In the genomic region with DNA sequence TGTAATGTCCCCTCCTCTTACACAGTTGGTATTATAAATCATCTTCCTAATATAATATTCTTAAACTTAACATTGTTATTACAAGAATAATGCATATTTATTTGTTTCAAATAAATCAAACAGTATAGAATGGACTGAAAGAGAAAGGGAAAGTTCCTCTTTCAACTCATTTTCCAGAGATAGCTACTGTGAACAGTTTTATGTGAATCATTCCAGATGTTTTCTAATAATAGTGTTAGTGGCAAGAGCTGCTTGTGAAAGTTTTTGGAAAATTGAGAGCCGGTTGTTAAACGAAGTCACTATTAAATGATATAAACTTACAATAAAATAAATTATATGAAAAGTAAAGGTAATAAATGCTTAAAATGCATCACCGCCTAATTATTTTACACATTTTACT, we compare ENCODE assay signal across 11 cellular contexts. TPM values are rescaled to one million over a fixed set of nuclear protein-coding genes. Genes with fewer than 3 reads are reported as not detected.
DNase-seq lines count a peak whose midpoint lies in the region; ATAC-seq and TF ChIP-seq lines count a peak whose summit lies in the region.
"Had no signal": no experiment of that assay in that cellular context is flagged by ENCODE, and none has a peak within 500 bp of the region (broad histone marks: within the 10 kb centered on the region; RNA-seq: fewer than 3 reads in every experiment).

No MANE protein-coding gene starts in this region.

- intact Hi-C loops in Calu3 (cut with micrococcal nuclease; ENCODE audit: unreplicated experiment), result loop anchor here (5.0 kb wide), 2 partner anchors 233 to 408 kb away; no protein-coding TSS in a partner anchor
- intact Hi-C loops in PC-3 (cut with micrococcal nuclease), result loop anchor here (2.0 to 5.0 kb wide), 3 partner anchors 13 to 233 kb away; no protein-coding TSS in a partner anchor

- no peaks in the 10 kb centered on the region for H4K20me1 ChIP-seq in PC-3 (ENCODE audit: low read length)

- peaks cover 4% of the 10 kb centered on the region for H3F3A ChIP-seq in PC-3 (ENCODE audit: low read length, unreplicated experiment)

- H3K27ac Mint-ChIP-seq in Calu3 (ENCODE audit: unreplicated experiment) (peak overlapping the region; percentile 95), progenitor cell of endocrine pancreas (peak overlapping the region; percentile 94)

- POLR2A ChIA-PET in PC-3 (lab: Charles Lee; ENCODE audit: unreplicated experiment), result no interaction called here

- H2AFZ ChIP-seq in PC-3 (ENCODE audit: low read length), result no peak overlapping the region

- H3K9me3 Mint-ChIP-seq in Calu3 (ENCODE audit: low read depth, unreplicated experiment), result peaks cover 9% of the 10 kb centered on the region
- peaks cover 32% of the 10 kb centered on the region for H3K9me3 Mint-ChIP-seq in progenitor cell of endocrine pancreas (ENCODE audit: low read depth)

- H3K27me3 Mint-ChIP-seq in Calu3 (ENCODE audit: unreplicated experiment) (no peaks in the 10 kb centered on the region), progenitor cell of endocrine pancreas (no peaks in the 10 kb centered on the region)

- H3K4me1 Mint-ChIP-seq in Calu3 (ENCODE audit: low read depth, unreplicated experiment) (peaks cover 49% of the 10 kb centered on the region), progenitor cell of endocrine pancreas (ENCODE audit: low read depth) (peaks cover 23% of the 10 kb centered on the region)

- CTCF ChIA-PET in Calu3 (lab: Charles Lee), result interaction anchor here (0.5 to 0.8 kb wide), 3 partner anchors 8 to 93 kb away, joined by 3 to 5 read pairs (median 3); no protein-coding TSS in a partner anchor
- CTCF ChIA-PET in PC-3 (lab: Charles Lee), result no interaction called here

- H3K4me3 ChIP-seq in PC-3 (ENCODE audit: low read length), result no peak overlapping the region

- peaks cover 43% of the 10 kb centered on the region for H3K36me3 Mint-ChIP-seq in Calu3 (ENCODE audit: insufficient read depth, unreplicated experiment)
- peaks cover 3% of the 10 kb centered on the region for H3K36me3 Mint-ChIP-seq in progenitor cell of endocrine pancreas (ENCODE audit: insufficient read depth)

- no peaks in the 10 kb centered on the region for H3K36me3 ChIP-seq in PC-3 (ENCODE audit: low read depth, low read length)

- no peak overlapping the region for H3K4me3 Mint-ChIP-seq in Calu3 (ENCODE audit: low read depth, unreplicated experiment)
- H3K4me3 Mint-ChIP-seq in progenitor cell of endocrine pancreas (ENCODE audit: low read depth), result no peak overlapping the region

- BruUV-seq in Calu3 (replicated peaks; lab: Mats Ljungman, UMichigan) (no TSS peak), PC-3 (replicated peaks; lab: Mats Ljungman, UMichigan) (no TSS peak)

- H3K9me2 ChIP-seq in PC-3 (replicated peaks; ENCODE audit: low read length), result no peaks in the 10 kb centered on the region

- no peak for ATAC-seq in PC-3
- no peak for ATAC-seq in GM19455 (IDR thresholded peaks at IDR 0.05; ENCODE audit: unreplicated experiment)

- peaks cover 43% of the 10 kb centered on the region for H3K4me1 ChIP-seq in PC-3 (ENCODE audit: insufficient read depth, low read length)

- DNase-seq in Calu3 (no peak), PC-3 (no peak), epithelial cell of prostate (ENCODE audit: low read depth, low spot score) (no peak), progenitor cell of endocrine pancreas (ENCODE audit: low spot score, unreplicated experiment) (no peak), T-helper 9 cell (no peak), NCI-H1930 (lab: John Stamatoyannopoulos, UW) (no peak), A172 (ENCODE audit: low spot score) (no peak)
- DNase-seq: C1 segment of cervical spinal cord had no signal

- H3K9me3 ChIP-seq in PC-3 (ENCODE audit: low read length), result no peaks in the 10 kb centered on the region

- peak overlapping the region; percentile 57 for H3K4me2 ChIP-seq in PC-3 (ENCODE audit: low read length)

- no peaks in the 10 kb centered on the region for H3K27me3 ChIP-seq in PC-3 (ENCODE audit: low read length)

- H3K9ac ChIP-seq in PC-3 (ENCODE audit: low read length), result peak overlapping the region; percentile 46

- no peaks in the 10 kb centered on the region for H3K79me2 ChIP-seq in PC-3 (ENCODE audit: low read length)

- H3K27ac ChIP-seq in PC-3 (ENCODE audit: low read length) (peak overlapping the region; percentile 90), epithelial cell of prostate (peak overlapping the region; percentile 75)

- no peak for TF ChIP-seq CTCF in Calu3 (IDR thresholded peaks at IDR 0.05; ENCODE audit: unreplicated experiment)
- no peak for TF ChIP-seq CTCF in PC-3 (conservative IDR thresholded peaks at IDR 0.05; ENCODE audit: low read depth, low read length)
- no peak for TF ChIP-seq CTCF in progenitor cell of endocrine pancreas (IDR thresholded peaks at IDR 0.05; ENCODE audit: unreplicated experiment)

RNA-seq across cellular contexts. Expression of a gene that starts 14.5 kb away (rescaled TPM):
- total RNA-seq in Calu3 (2022) (5,274 and 5,368 TPM in 2 replicates), PC-3 (2014; rRNA removed) (1,640 and 2,159 TPM in 2 replicates), progenitor cell of endocrine pancreas (1,699 and 1,780 TPM in 2 replicates)
- 16,491 and 16,946 TPM in 2 replicates for total RNA-seq in A172 (2014; rRNA removed; shearing (Covaris generic))
- total RNA-seq: SK-MEL-5 had no signal

RNA-seq across cellular contexts. Expression of a gene that starts 55.0 kb away (rescaled TPM):
- total RNA-seq in Calu3 (2022) (not detected in 2 replicates), PC-3 (2014; rRNA removed) (not detected in 2 replicates), progenitor cell of endocrine pancreas (not detected in 2 replicates)
- total RNA-seq in A172 (2014; rRNA removed; shearing (Covaris generic)), result not detected in 2 replicates
- total RNA-seq: LHCN-M2, SK-MEL-5 had no signal
